ENCODE assay signal across 15 cellular contexts in genomic region chr20:58717278-58718091, GRCh38. TPM values are rescaled to one million over a fixed set of nuclear protein-coding genes. Genes with fewer than 3 reads are reported as not detected.
A peak's percentile ranks its signal among the peaks of the same experiment; 100 is the strongest.
DNase-seq lines count a peak whose midpoint lies in the region; ATAC-seq lines count a peak whose summit lies in the region.
"Had no signal": no experiment of that assay in that cellular context is flagged by ENCODE, and none has a peak within 500 bp of the region (broad histone marks: within the 10 kb centered on the region; RNA-seq: fewer than 3 reads in every experiment).

No MANE protein-coding gene starts in this region.

- no peak overlapping the region for H4K8ac ChIP-seq in trophoblast cell (ENCODE audit: low read depth, low read length)

- no peak overlapping the region for H3K18ac ChIP-seq in trophoblast cell (ENCODE audit: low read length)

- peaks cover 4% of the 10 kb centered on the region in 2 experiments for H3K36me3 ChIP-seq in trophoblast cell (ENCODE audit: control insufficient read depth in 1 of 2, insufficient read depth in 2 of 2, low read length in 2 of 2)

- H4K12ac ChIP-seq in trophoblast cell (ENCODE audit: low read depth, low read length): no peak overlapping the region

- no peak overlapping the region for H2BK12ac ChIP-seq in trophoblast cell (ENCODE audit: low read length)

- H3K27ac Mint-ChIP-seq in activated T-cell treated with anti-CD3 and anti-CD28 coated beads, Interleukin-2, amount 50 U/mL, for 72 hours: peak overlapping the region; percentile 72
- no peak overlapping the region for H3K27ac Mint-ChIP-seq in activated CD4-positive, alpha-beta memory T cell treated with anti-CD3 and anti-CD28 coated beads for 36 hours
- H3K27ac Mint-ChIP-seq: IgD-negative memory B cell; stimulated activated effector memory CD8-positive, alpha-beta T cell treated with anti-CD3 and anti-CD28 coated beads, Interleukin-12 subunit alpha, Interleukin-12 subunit beta, amount 100 ng/mL, for 72 hours had no signal

- no peak overlapping the region for H3K14ac ChIP-seq in trophoblast cell (ENCODE audit: low read length)

- no peak overlapping the region for H2AFZ ChIP-seq in trophoblast cell (ENCODE audit: insufficient read depth, low read length, poor library complexity)

- no peaks in the 10 kb centered on the region for H3K36me3 Mint-ChIP-seq in activated T-cell treated with anti-CD3 and anti-CD28 coated beads, Interleukin-2, amount 50 U/mL, for 72 hours (ENCODE audit: insufficient read depth in 2 of 2)
- H3K36me3 Mint-ChIP-seq in activated T-cell treated with anti-CD3 and anti-CD28 coated beads, Interleukin-2, amount 50 U/mL, for 4 hours (ENCODE audit: insufficient read depth): no peaks in the 10 kb centered on the region
- no peaks in the 10 kb centered on the region for H3K36me3 Mint-ChIP-seq in activated CD4-positive, alpha-beta memory T cell treated with anti-CD3 and anti-CD28 coated beads for 36 hours

- H3K9ac ChIP-seq in trophoblast cell (ENCODE audit: low read length): no peak overlapping the region

- POLR2A ChIA-PET in activated CD4-positive, alpha-beta memory T cell treated with anti-CD3 and anti-CD28 coated beads for 36 hours (lab: Charles Lee): no interaction called here

- H2BK120ac ChIP-seq in trophoblast cell (ENCODE audit: insufficient read depth, low read length, poor library complexity): no peak overlapping the region

- no peaks in the 10 kb centered on the region for H3K4me1 Mint-ChIP-seq in activated T-cell treated with anti-CD3 and anti-CD28 coated beads, Interleukin-2, amount 50 U/mL, for 72 hours (ENCODE audit: low read depth)
- no peaks in the 10 kb centered on the region for H3K4me1 Mint-ChIP-seq in activated T-cell treated with anti-CD3 and anti-CD28 coated beads, Interleukin-2, amount 50 U/mL, for 4 hours (ENCODE audit: low read depth)
- no peaks in the 10 kb centered on the region for H3K4me1 Mint-ChIP-seq in activated CD4-positive, alpha-beta memory T cell treated with anti-CD3 and anti-CD28 coated beads for 36 hours (ENCODE audit: low read depth)
- H3K4me1 Mint-ChIP-seq: IgD-negative memory B cell had no signal

- H3K4me3 Mint-ChIP-seq in activated T-cell treated with anti-CD3 and anti-CD28 coated beads, Interleukin-2, amount 50 U/mL, for 72 hours: no peak overlapping the region
- H3K4me3 Mint-ChIP-seq in activated T-cell treated with anti-CD3 and anti-CD28 coated beads, Interleukin-2, amount 50 U/mL, for 4 hours: no peak overlapping the region
- no peak overlapping the region for H3K4me3 Mint-ChIP-seq in activated CD4-positive, alpha-beta memory T cell treated with anti-CD3 and anti-CD28 coated beads for 36 hours
- H3K4me3 Mint-ChIP-seq: IgD-negative memory B cell; stimulated activated effector memory CD8-positive, alpha-beta T cell treated with anti-CD3 and anti-CD28 coated beads, Interleukin-12 subunit alpha, Interleukin-12 subunit beta, amount 100 ng/mL, for 72 hours had no signal

- H3K4me1 ChIP-seq in trophoblast cell (ENCODE audit: control insufficient read depth in 1 of 2, insufficient read depth in 2 of 2, low read length in 2 of 2): no peaks in the 10 kb centered on the region

- no peak overlapping the region for H2AK5ac ChIP-seq in trophoblast cell (ENCODE audit: low read length)

- no CpG with 5 or more reads among the region's 23 CpGs for WGBS in trophoblast cell (ENCODE audit: extremely low coverage, insufficient coverage, insufficient read length)

- H3K27ac ChIP-seq in trophoblast cell (ENCODE audit: low read depth, low read length): no peak overlapping the region

- DNase-seq in activated T-cell treated with anti-CD3 and anti-CD28 coated beads, Interleukin-2, amount 50 U/mL, for 72 hours: peak in 1 of 2 donors; percentile 0
- no peak for DNase-seq in activated T-cell treated with anti-CD3 and anti-CD28 coated beads, Interleukin-2, amount 50 U/mL, for 4 hours
- peak; percentile 6 for DNase-seq in activated CD4-positive, alpha-beta memory T cell treated with anti-CD3 and anti-CD28 coated beads for 36 hours
- peak; percentile 14 for DNase-seq in iPS-NIHi7 (ENCODE audit: extremely low spot score)
- DNase-seq in sciatic nerve (ENCODE audit: low spot score): peak; percentile 54
- DNase-seq in trophoblast cell: no peak
- DNase-seq in glomerular visceral epithelial cell (ENCODE audit: extremely low spot score): no peak
- DNase-seq in hippocampal formation (lab: John Stamatoyannopoulos, UW): no peak
- DNase-seq: activated gamma-delta T cell, mammary epithelial cell, NCI-H1436, NCI-H524, SIG-M5 had no signal

- H3K23ac ChIP-seq in trophoblast cell (ENCODE audit: low read length): no peak overlapping the region

- intact Hi-C loops in activated CD4-positive, alpha-beta memory T cell treated with anti-CD3 and anti-CD28 coated beads for 36 hours (cut with micrococcal nuclease): no loop called here
- intact Hi-C loops in sciatic nerve (cut with DNase I): no loop called here

- ATAC-seq in activated T-cell treated with anti-CD3 and anti-CD28 coated beads, Interleukin-2, amount 50 U/mL, for 72 hours (replicated peaks in 1 of 2): no peak
- ATAC-seq in activated T-cell treated with anti-CD3 and anti-CD28 coated beads, Interleukin-2, amount 50 U/mL, for 4 hours: no peak
- no peak for ATAC-seq in sciatic nerve
- ATAC-seq: stimulated activated effector memory CD8-positive, alpha-beta T cell treated with anti-CD3 and anti-CD28 coated beads, Interleukin-12 subunit alpha, Interleukin-12 subunit beta, amount 100 ng/mL, for 72 hours had no signal

- H3K27me3 Mint-ChIP-seq in activated T-cell treated with anti-CD3 and anti-CD28 coated beads, Interleukin-2, amount 50 U/mL, for 72 hours (ENCODE audit: low read depth): peaks cover 18% of the 10 kb centered on the region
- peaks cover 14% of the 10 kb centered on the region for H3K27me3 Mint-ChIP-seq in activated T-cell treated with anti-CD3 and anti-CD28 coated beads, Interleukin-2, amount 50 U/mL, for 4 hours (ENCODE audit: low read depth)
- peaks cover 17% of the 10 kb centered on the region for H3K27me3 Mint-ChIP-seq in activated CD4-positive, alpha-beta memory T cell treated with anti-CD3 and anti-CD28 coated beads for 36 hours

- no peak overlapping the region for H4K91ac ChIP-seq in trophoblast cell (ENCODE audit: low read depth, low read length)

- no peak overlapping the region for H3K4ac ChIP-seq in trophoblast cell (ENCODE audit: low read depth, low read length)

- H3K79me1 ChIP-seq in trophoblast cell (ENCODE audit: low read length): no peaks in the 10 kb centered on the region

- H2BK5ac ChIP-seq in trophoblast cell (ENCODE audit: low read depth, low read length, poor library complexity): no peak overlapping the region

- H3K4me2 ChIP-seq in trophoblast cell (ENCODE audit: low read length): no peak overlapping the region

- H3K79me2 ChIP-seq in trophoblast cell (ENCODE audit: control insufficient read depth, insufficient read depth, low read length, poor library complexity): no peaks in the 10 kb centered on the region

- CTCF ChIA-PET in activated CD4-positive, alpha-beta memory T cell treated with anti-CD3 and anti-CD28 coated beads for 36 hours (lab: Charles Lee): no interaction called here

- H3K4me3 ChIP-seq in trophoblast cell (ENCODE audit: low read depth, low read length): no peak overlapping the region

- H3K9me3 ChIP-seq in trophoblast cell (ENCODE audit: insufficient read depth, low read depth, low read length): peaks cover 2% of the 10 kb centered on the region

- no peaks in the 10 kb centered on the region for H3K27me3 ChIP-seq in trophoblast cell (ENCODE audit: insufficient read depth, low read length)

- no peaks in the 10 kb centered on the region for H3K9me3 Mint-ChIP-seq in activated T-cell treated with anti-CD3 and anti-CD28 coated beads, Interleukin-2, amount 50 U/mL, for 72 hours
- H3K9me3 Mint-ChIP-seq in activated T-cell treated with anti-CD3 and anti-CD28 coated beads, Interleukin-2, amount 50 U/mL, for 4 hours: no peaks in the 10 kb centered on the region
- no peaks in the 10 kb centered on the region for H3K9me3 Mint-ChIP-seq in activated CD4-positive, alpha-beta memory T cell treated with anti-CD3 and anti-CD28 coated beads for 36 hours
- H3K9me3 Mint-ChIP-seq: stimulated activated effector memory CD8-positive, alpha-beta T cell treated with anti-CD3 and anti-CD28 coated beads, Interleukin-12 subunit alpha, Interleukin-12 subunit beta, amount 100 ng/mL, for 72 hours had no signal

RNA-seq across cellular contexts. Expression of gene NPEPL1, which starts 24.9 kb away (rescaled TPM):
- total RNA-seq in activated T-cell treated with anti-CD3 and anti-CD28 coated beads, Interleukin-2, amount 50 U/mL, for 72 hours: 10 to 100 TPM; 25.7 to 29.0 TPM
- 10 to 100 TPM; 11.5 to 17.2 (median 16.4) TPM for total RNA-seq in activated T-cell treated with anti-CD3 and anti-CD28 coated beads, Interleukin-2, amount 50 U/mL, for 4 hours
- 10 to 100 TPM; 17.8 to 18.8 TPM for total RNA-seq in activated CD4-positive, alpha-beta memory T cell treated with anti-CD3 and anti-CD28 coated beads for 36 hours
- 47.5 TPM for total RNA-seq in sciatic nerve
- 11.3 and 12.1 TPM in 2 replicates for polyA plus RNA-seq in trophoblast cell (2013)

Comparison
In these comparisons a context has a peak if more than half of its experiments do, and no peak if none do; other contexts are left out.
1. DNase-seq: peak in activated CD4-positive, alpha-beta memory T cell treated with anti-CD3 and anti-CD28 coated beads for 36 hours (single experiment), iPS-NIHi7 (single experiment) and sciatic nerve (single experiment); none in activated T-cell treated with anti-CD3 and anti-CD28 coated beads, Interleukin-2, amount 50 U/mL, for 4 hours (single experiment), trophoblast cell (0 of 2), glomerular visceral epithelial cell (single experiment) and hippocampal formation (0 of 2).